8 cellular contexts compared by ENCODE assay signal in genomic region chr3:2921903-2922302, GRCh38.
DNase-seq lines count a peak whose midpoint lies in the region; ATAC-seq and TF ChIP-seq lines count a peak whose summit lies in the region.

No MANE protein-coding gene starts in this region.

- H3K4ac ChIP-seq in neuronal stem cell (ENCODE audit: low read length) = no peak overlapping the region

- peak; percentile 23 for DNase-seq in BE2C
- DNase-seq in NOMO-1 treated with DMSO at 0.1 percent for 48 hours (lab: John Stamatoyannopoulos, UW; ENCODE audit: unreplicated experiment) = peak; percentile 65
- peak; percentile 37 for DNase-seq in fibroblast of villous mesenchyme (ENCODE audit: low read depth)
- DNase-seq in type B pancreatic cell (ENCODE audit: extremely low spot score, unreplicated experiment) = no peak
- DNase-seq in neuronal stem cell (ENCODE audit: low spot score) = no peak
- DNase-seq in activated naive CD4-positive, alpha-beta T cell treated with anti-CD3 and anti-CD28 coated beads, Interleukin-2, amount 50 U/mL, for 16 hours = no peak

- H3K36me3 ChIP-seq in BE2C (no peaks in the 10 kb centered on the region), neuronal stem cell (replicated peaks in 1 of 2; ENCODE audit: control insufficient read depth in 2 of 2, insufficient read depth in 2 of 2, low read length in 2 of 2) (no peaks in the 10 kb centered on the region)

- TF ChIP-seq CTCF in BE2C (IDR thresholded peaks at IDR 0.05; ENCODE audit: low read depth, low read length) (peak; percentile 41), fibroblast of villous mesenchyme (IDR thresholded peaks at IDR 0.05; ENCODE audit: insufficient read depth, low read depth, low read length) (peak; percentile 45), type B pancreatic cell (conservative IDR thresholded peaks at IDR 0.05) (peak; percentile 74)

- H3K9me3 Mint-ChIP-seq in type B pancreatic cell = peaks cover 7% of the 10 kb centered on the region

- H2BK12ac ChIP-seq in neuronal stem cell (ENCODE audit: low read length) = no peak overlapping the region

- no peaks in the 10 kb centered on the region for H3K36me3 Mint-ChIP-seq in type B pancreatic cell

- no CpG with 5 or more reads among the region's 1 CpG for WGBS in neuronal stem cell (ENCODE audit: extremely low coverage in 2 of 2, insufficient read length in 2 of 2, insufficient replicate concordance in 1 of 2), 2 donors

- no peak overlapping the region for H2BK120ac ChIP-seq in neuronal stem cell (ENCODE audit: low read depth, low read length)

- H3K9ac ChIP-seq in neuronal stem cell (ENCODE audit: low read depth, low read length, poor library complexity) = no peak overlapping the region

- no peak overlapping the region for H2BK5ac ChIP-seq in neuronal stem cell (ENCODE audit: low read length)

- no peak overlapping the region for H3K23ac ChIP-seq in neuronal stem cell (ENCODE audit: low read depth, low read length, poor library complexity)

- H3K18ac ChIP-seq in neuronal stem cell (ENCODE audit: low read length) = no peak overlapping the region

- H2BK15ac ChIP-seq in neuronal stem cell (ENCODE audit: low read length) = no peak overlapping the region

- H4K91ac ChIP-seq in neuronal stem cell (ENCODE audit: low read depth, low read length, poor library complexity) = no peak overlapping the region

- H3K14ac ChIP-seq in neuronal stem cell (ENCODE audit: low read length) = no peak overlapping the region

- no peak overlapping the region for H3K27ac ChIP-seq in neuronal stem cell (replicated peaks; ENCODE audit: low read length)

- H3K9me3 ChIP-seq in BE2C = no peaks in the 10 kb centered on the region
- no peaks in the 10 kb centered on the region for H3K9me3 ChIP-seq in neuronal stem cell (replicated peaks in 1 of 2; ENCODE audit: control insufficient read depth in 2 of 2, insufficient read depth in 1 of 2, low read depth in 1 of 2, low read length in 2 of 2)

- ATAC-seq in GM18909 (IDR thresholded peaks at IDR 0.05; ENCODE audit: poor library complexity, unreplicated experiment) (peak; percentile 84), HG03175 (IDR thresholded peaks at IDR 0.05; ENCODE audit: unreplicated experiment) (peak; percentile 77)

- no peaks in the 10 kb centered on the region for H3K27me3 Mint-ChIP-seq in type B pancreatic cell

- H3K4me2 ChIP-seq in neuronal stem cell (ENCODE audit: insufficient read depth, low read length, poor library complexity, severe bottlenecking) = no peak overlapping the region

- H3K4me1 Mint-ChIP-seq in type B pancreatic cell (ENCODE audit: unreplicated experiment) = no peaks in the 10 kb centered on the region

- H4K8ac ChIP-seq in neuronal stem cell (ENCODE audit: low read depth, low read length) = no peak overlapping the region

- H3K4me1 ChIP-seq in BE2C (no peaks in the 10 kb centered on the region), neuronal stem cell (ENCODE audit: control insufficient read depth in 2 of 2, insufficient read depth in 1 of 2, low read depth in 1 of 2, low read length in 2 of 2) (no peaks in the 10 kb centered on the region)

- H3K4me3 Mint-ChIP-seq in type B pancreatic cell = no peak overlapping the region

- no peaks in the 10 kb centered on the region for H3K79me1 ChIP-seq in neuronal stem cell (ENCODE audit: low read depth, low read length)

- no peak overlapping the region for H2AK5ac ChIP-seq in neuronal stem cell (ENCODE audit: low read depth, low read length)

- no peak overlapping the region for H2AFZ ChIP-seq in neuronal stem cell (ENCODE audit: low read length)

- no peak overlapping the region for H3K4me3 ChIP-seq in BE2C (ENCODE audit: low read depth, low read length)
- H3K4me3 ChIP-seq in fibroblast of villous mesenchyme (ENCODE audit: low read depth, low read length) = no peak overlapping the region
- no peak overlapping the region for H3K4me3 ChIP-seq in neuronal stem cell (ENCODE audit: low read length in 2 of 2)

- H3K27ac Mint-ChIP-seq in type B pancreatic cell = no peak overlapping the region

- no peaks in the 10 kb centered on the region for H3K27me3 ChIP-seq in BE2C
- no peaks in the 10 kb centered on the region for H3K27me3 ChIP-seq in neuronal stem cell (ENCODE audit: control insufficient read depth in 3 of 3, insufficient read depth in 3 of 3, low read depth in 1 of 3, low read length in 3 of 3)

Comparison
In these comparisons a context has a peak if more than half of its experiments do, and no peak if none do; other contexts are left out.
1. DNase-seq: peak in BE2C (single experiment), NOMO-1 treated with DMSO at 0.1 percent for 48 hours (single experiment) and fibroblast of villous mesenchyme (single experiment); none in type B pancreatic cell (single experiment), neuronal stem cell (single experiment) and activated naive CD4-positive, alpha-beta T cell treated with anti-CD3 and anti-CD28 coated beads, Interleukin-2, amount 50 U/mL, for 16 hours (single experiment).
2. Peak in every context shown above with its lines, with median percentiles within 50 percentile points of each other: CTCF ChIP-seq.